Comparison of ENCODE assay signal across 7 cellular contexts in the genomic region with DNA sequence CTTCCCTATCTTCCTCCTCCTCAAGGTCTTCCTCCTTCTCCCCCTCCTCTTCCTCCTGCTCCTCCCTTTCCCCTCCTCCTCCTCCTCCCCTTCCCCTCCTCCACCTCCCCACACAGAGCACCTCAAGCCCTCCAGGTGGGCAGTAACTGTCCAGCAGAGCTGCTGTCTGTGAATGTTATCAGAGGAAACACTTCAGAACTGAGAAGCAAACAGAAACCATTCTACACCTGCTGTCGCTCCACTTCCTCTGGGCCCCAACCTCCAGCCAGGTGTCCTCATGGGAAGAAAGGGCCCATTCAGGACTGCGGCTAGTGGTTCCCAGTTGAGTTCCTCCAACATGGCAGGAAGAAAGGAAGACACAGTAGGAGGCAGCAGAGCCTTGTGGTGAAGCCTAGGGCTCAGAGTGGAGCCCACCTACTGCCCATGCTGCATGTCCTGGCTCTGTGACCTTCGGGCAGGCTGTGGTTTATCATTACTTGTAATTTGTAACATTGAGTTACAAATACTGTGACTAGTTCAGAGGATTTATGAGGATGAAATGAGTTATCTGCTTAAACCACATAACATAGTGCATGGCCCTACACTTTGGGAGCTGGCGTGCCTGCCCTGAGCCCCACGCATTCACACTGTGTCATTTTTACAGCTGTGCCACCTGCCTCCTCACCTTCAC.
A peak's percentile ranks its signal among the peaks of the same experiment; 100 is the strongest.
DNase-seq lines count a peak whose midpoint lies in the region; ATAC-seq, FAIRE-seq and TF ChIP-seq lines count a peak whose summit lies in the region.

No MANE protein-coding gene starts in this region.

- POLR2A ChIA-PET in activated naive CD8-positive, alpha-beta T cell treated with anti-CD3 and anti-CD28 coated beads, Interleukin-2, amount 10 ng/mL, durations not matched to agents 7 days and 5 days (lab: Charles Lee), result interaction anchor here (1.0 to 3.0 kb wide), 7 partner anchors 25 to 166 kb away, joined by 4 to 27 read pairs (median 7); a partner anchor contains a TSS

- no peaks in the 10 kb centered on the region for H3K27me3 Mint-ChIP-seq in activated naive CD8-positive, alpha-beta T cell treated with anti-CD3 and anti-CD28 coated beads, Interleukin-2, amount 10 ng/mL, durations not matched to agents 7 days and 5 days

- H3K9me3 Mint-ChIP-seq in activated naive CD8-positive, alpha-beta T cell treated with anti-CD3 and anti-CD28 coated beads, Interleukin-2, amount 10 ng/mL, durations not matched to agents 7 days and 5 days, result peaks cover 3% of the 10 kb centered on the region

- H3K27ac Mint-ChIP-seq in activated naive CD8-positive, alpha-beta T cell treated with anti-CD3 and anti-CD28 coated beads, Interleukin-2, amount 10 ng/mL, durations not matched to agents 7 days and 5 days, result peak overlapping the region; percentile 87

- H3K4me1 Mint-ChIP-seq in activated naive CD8-positive, alpha-beta T cell treated with anti-CD3 and anti-CD28 coated beads, Interleukin-2, amount 10 ng/mL, durations not matched to agents 7 days and 5 days, result peaks cover 75% of the 10 kb centered on the region

- no peak for TF ChIP-seq CTCF in omental fat pad (IDR thresholded peaks at IDR 0.05)

- DNase-seq in NCI-H1417 treated with DMSO at 0.1 percent for 48 hours (lab: John Stamatoyannopoulos, UW), result peak; percentile 46
- no peak for DNase-seq in activated naive CD8-positive, alpha-beta T cell treated with anti-CD3 and anti-CD28 coated beads, Interleukin-2, amount 10 ng/mL, durations not matched to agents 7 days and 5 days
- no peak for DNase-seq in omental fat pad (ENCODE audit: low spot score)
- no peak for DNase-seq in urothelium cell line (ENCODE audit: low spot score)
- DNase-seq in COLO829 (ENCODE audit: low spot score), result no peak

- ATAC-seq in GM18861 (IDR thresholded peaks at IDR 0.05; ENCODE audit: unreplicated experiment) (peak; percentile 31), GM21786 (IDR thresholded peaks at IDR 0.05; ENCODE audit: unreplicated experiment) (peak; percentile 29), omental fat pad (ENCODE audit: low FRiP score) (no peak)
- peak; percentile 20 for ATAC-seq in activated naive CD8-positive, alpha-beta T cell treated with anti-CD3 and anti-CD28 coated beads, Interleukin-2, amount 10 ng/mL, durations not matched to agents 7 days and 5 days (ENCODE audit: low read depth)

- FAIRE-seq in urothelium cell line (lab: Jason Lieb, UNC), result no peak

- peak overlapping the region; percentile 55 for H3K4me3 Mint-ChIP-seq in activated naive CD8-positive, alpha-beta T cell treated with anti-CD3 and anti-CD28 coated beads, Interleukin-2, amount 10 ng/mL, durations not matched to agents 7 days and 5 days

- H3K36me3 Mint-ChIP-seq in activated naive CD8-positive, alpha-beta T cell treated with anti-CD3 and anti-CD28 coated beads, Interleukin-2, amount 10 ng/mL, durations not matched to agents 7 days and 5 days, result peaks cover 16% of the 10 kb centered on the region
